In the genomic region with DNA sequence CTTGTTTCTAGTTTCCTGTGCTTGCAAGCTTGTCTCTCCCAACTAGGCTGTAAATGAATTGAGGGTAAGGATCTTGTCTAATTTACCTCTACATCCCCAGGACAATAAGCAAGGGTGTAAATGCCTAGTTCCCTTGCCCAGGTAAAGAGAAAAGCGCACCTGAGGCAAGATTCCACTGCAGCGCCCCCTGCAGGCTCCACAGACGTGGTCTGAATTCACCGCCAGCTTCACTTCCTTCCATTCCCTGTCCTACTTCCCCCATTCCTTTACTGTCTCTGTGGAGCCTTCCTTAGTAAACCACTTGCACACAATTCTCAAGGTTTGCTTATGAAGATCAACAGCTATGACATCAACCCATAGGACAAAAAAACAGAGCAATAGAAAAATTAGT, we compare ENCODE assay signal across 11 cellular contexts. TPM values are rescaled to one million over a fixed set of nuclear protein-coding genes. Genes with fewer than 3 reads are reported as not detected.
DNase-seq lines count a peak whose midpoint lies in the region; ATAC-seq and TF ChIP-seq lines count a peak whose summit lies in the region.
"Had no signal": no experiment of that assay in that cellular context is flagged by ENCODE, and none has a peak within 500 bp of the region (broad histone marks: within the 10 kb centered on the region; RNA-seq: fewer than 3 reads in every experiment).

No MANE protein-coding gene starts in this region.

- H3K9ac ChIP-seq in HCT116 (ENCODE audit: low read length), result no peak overlapping the region

- peaks cover 0 to 8% of the 10 kb centered on the region in 2 experiments; a peak in 2 of 4 replicates for H3K4me1 ChIP-seq in HCT116 (ENCODE audit: control insufficient read depth in 1 of 2, insufficient read depth in 2 of 2, low read length in 2 of 2)

- H3K27ac Mint-ChIP-seq in activated CD4-positive, alpha-beta T cell treated with anti-CD3 and anti-CD28 coated beads for 36 hours, result no peak overlapping the region
- no peak overlapping the region for H3K27ac Mint-ChIP-seq in activated CD4-positive, alpha-beta T cell treated with anti-CD3 and anti-CD28 coated beads, Interleukin-2, amount 10 ng/mL, durations not matched to agents 7 days and 5 days
- no peak overlapping the region for H3K27ac Mint-ChIP-seq in osteocyte (ENCODE audit: unreplicated experiment)
- no peak overlapping the region for H3K27ac Mint-ChIP-seq in activated T-helper 17 cell treated with anti-CD3 and anti-CD28 coated beads, Interleukin-2, amount 50 U/mL, for 72 hours
- no peak overlapping the region for H3K27ac Mint-ChIP-seq in activated CD8-positive, alpha-beta memory T cell treated with anti-CD3 and anti-CD28 coated beads, Interleukin-2, amount 10 ng/mL, durations not matched to agents 7 days and 5 days
- H3K27ac Mint-ChIP-seq: immature natural killer cell had no signal

- no peaks in the 10 kb centered on the region for H3K4me1 Mint-ChIP-seq in activated CD4-positive, alpha-beta T cell treated with anti-CD3 and anti-CD28 coated beads for 36 hours
- no peaks in the 10 kb centered on the region for H3K4me1 Mint-ChIP-seq in activated CD4-positive, alpha-beta T cell treated with anti-CD3 and anti-CD28 coated beads, Interleukin-2, amount 10 ng/mL, durations not matched to agents 7 days and 5 days
- H3K4me1 Mint-ChIP-seq in osteocyte (ENCODE audit: unreplicated experiment), result peaks cover 11% of the 10 kb centered on the region
- H3K4me1 Mint-ChIP-seq in activated T-helper 17 cell treated with anti-CD3 and anti-CD28 coated beads, Interleukin-2, amount 50 U/mL, for 72 hours, result no peaks in the 10 kb centered on the region
- H3K4me1 Mint-ChIP-seq in activated CD8-positive, alpha-beta memory T cell treated with anti-CD3 and anti-CD28 coated beads, Interleukin-2, amount 10 ng/mL, durations not matched to agents 7 days and 5 days, result no peaks in the 10 kb centered on the region
- H3K4me1 Mint-ChIP-seq: immature natural killer cell had no signal

- no peaks in the 10 kb centered on the region; the same call in 1 of the 2 replicates for H3K9me2 ChIP-seq in HCT116 (ENCODE audit: insufficient read depth)

- peaks cover 11% of the 10 kb centered on the region for H3K27me3 Mint-ChIP-seq in activated CD4-positive, alpha-beta T cell treated with anti-CD3 and anti-CD28 coated beads for 36 hours
- H3K27me3 Mint-ChIP-seq in activated CD4-positive, alpha-beta T cell treated with anti-CD3 and anti-CD28 coated beads, Interleukin-2, amount 10 ng/mL, durations not matched to agents 7 days and 5 days, result peaks cover 5% of the 10 kb centered on the region
- no peaks in the 10 kb centered on the region for H3K27me3 Mint-ChIP-seq in osteocyte (ENCODE audit: unreplicated experiment)
- peaks cover 24% of the 10 kb centered on the region for H3K27me3 Mint-ChIP-seq in activated T-helper 17 cell treated with anti-CD3 and anti-CD28 coated beads, Interleukin-2, amount 50 U/mL, for 72 hours
- peaks cover 23% of the 10 kb centered on the region for H3K27me3 Mint-ChIP-seq in activated CD8-positive, alpha-beta memory T cell treated with anti-CD3 and anti-CD28 coated beads, Interleukin-2, amount 10 ng/mL, durations not matched to agents 7 days and 5 days

- no peak overlapping the region for H3K4me3 Mint-ChIP-seq in activated CD4-positive, alpha-beta T cell treated with anti-CD3 and anti-CD28 coated beads for 36 hours
- H3K4me3 Mint-ChIP-seq in activated CD4-positive, alpha-beta T cell treated with anti-CD3 and anti-CD28 coated beads, Interleukin-2, amount 10 ng/mL, durations not matched to agents 7 days and 5 days, result no peak overlapping the region
- H3K4me3 Mint-ChIP-seq in osteocyte (ENCODE audit: unreplicated experiment), result no peak overlapping the region
- H3K4me3 Mint-ChIP-seq in activated T-helper 17 cell treated with anti-CD3 and anti-CD28 coated beads, Interleukin-2, amount 50 U/mL, for 72 hours, result no peak overlapping the region
- H3K4me3 Mint-ChIP-seq in activated CD8-positive, alpha-beta memory T cell treated with anti-CD3 and anti-CD28 coated beads, Interleukin-2, amount 10 ng/mL, durations not matched to agents 7 days and 5 days, result no peak overlapping the region
- H3K4me3 Mint-ChIP-seq: immature natural killer cell had no signal

- intact Hi-C loops in activated CD4-positive, alpha-beta T cell treated with anti-CD3 and anti-CD28 coated beads for 36 hours (cut with DNase I, micrococcal nuclease), result loop anchor here in 1 of 2 experiments (10.0 kb wide), 1 partner anchor 662 kb away; no protein-coding TSS in a partner anchor
- intact Hi-C loops in HCT116 (cut with micrococcal nuclease), result no loop called here

- H3K36me3 Mint-ChIP-seq in activated CD4-positive, alpha-beta T cell treated with anti-CD3 and anti-CD28 coated beads for 36 hours (ENCODE audit: low read depth), result no peaks in the 10 kb centered on the region
- H3K36me3 Mint-ChIP-seq in activated CD4-positive, alpha-beta T cell treated with anti-CD3 and anti-CD28 coated beads, Interleukin-2, amount 10 ng/mL, durations not matched to agents 7 days and 5 days (ENCODE audit: low read depth), result no peaks in the 10 kb centered on the region
- H3K36me3 Mint-ChIP-seq in osteocyte (ENCODE audit: unreplicated experiment), result no peaks in the 10 kb centered on the region
- no peaks in the 10 kb centered on the region for H3K36me3 Mint-ChIP-seq in activated T-helper 17 cell treated with anti-CD3 and anti-CD28 coated beads, Interleukin-2, amount 50 U/mL, for 72 hours (ENCODE audit: low read depth)
- no peaks in the 10 kb centered on the region for H3K36me3 Mint-ChIP-seq in activated CD8-positive, alpha-beta memory T cell treated with anti-CD3 and anti-CD28 coated beads, Interleukin-2, amount 10 ng/mL, durations not matched to agents 7 days and 5 days
- H3K36me3 Mint-ChIP-seq: immature natural killer cell had no signal

- H3K9me3 Mint-ChIP-seq in activated CD4-positive, alpha-beta T cell treated with anti-CD3 and anti-CD28 coated beads for 36 hours (ENCODE audit: low read depth), result no peaks in the 10 kb centered on the region
- H3K9me3 Mint-ChIP-seq in activated CD4-positive, alpha-beta T cell treated with anti-CD3 and anti-CD28 coated beads, Interleukin-2, amount 10 ng/mL, durations not matched to agents 7 days and 5 days, result peaks cover 2% of the 10 kb centered on the region
- no peaks in the 10 kb centered on the region for H3K9me3 Mint-ChIP-seq in osteocyte (ENCODE audit: unreplicated experiment)
- no peaks in the 10 kb centered on the region for H3K9me3 Mint-ChIP-seq in activated T-helper 17 cell treated with anti-CD3 and anti-CD28 coated beads, Interleukin-2, amount 50 U/mL, for 72 hours
- no peaks in the 10 kb centered on the region for H3K9me3 Mint-ChIP-seq in activated CD8-positive, alpha-beta memory T cell treated with anti-CD3 and anti-CD28 coated beads, Interleukin-2, amount 10 ng/mL, durations not matched to agents 7 days and 5 days (ENCODE audit: low read depth)

- RAD21 ChIA-PET in HCT116 (lab: Charles Lee; ENCODE audit: low non-redundant PET in 1 of 2, low total read pairs in 2 of 2, uncharacterized antibody in 2 of 2, unreplicated experiment in 2 of 2), result no interaction called here

- no peak overlapping the region for H3K27ac ChIP-seq in HCT116 (ENCODE audit: low read depth, low read length)

- DNase-seq in activated CD4-positive, alpha-beta T cell treated with anti-CD3 and anti-CD28 coated beads for 36 hours, result peak; percentile 28
- DNase-seq in activated CD4-positive, alpha-beta T cell treated with anti-CD3 and anti-CD28 coated beads, Interleukin-2, amount 10 ng/mL, durations not matched to agents 7 days and 5 days, result no peak
- DNase-seq in HCT116 (ENCODE audit: low read depth, low spot score) (no peak), cardiac fibroblast (ENCODE audit: low read depth in 2 of 2) (no peak), osteocyte (ENCODE audit: extremely low spot score, unreplicated experiment) (no peak)
- no peak for DNase-seq in activated CD8-positive, alpha-beta memory T cell treated with anti-CD3 and anti-CD28 coated beads, Interleukin-2, amount 10 ng/mL, durations not matched to agents 7 days and 5 days
- DNase-seq: cerebellar nuclear complex, immature natural killer cell, NCI-H1417 treated with DMSO at 0.1 percent for 48 hours had no signal

- H3K79me2 ChIP-seq in HCT116 (ENCODE audit: insufficient read depth, low read length), result no peaks in the 10 kb centered on the region

- CTCF ChIA-PET in activated CD4-positive, alpha-beta T cell treated with anti-CD3 and anti-CD28 coated beads for 36 hours (lab: Charles Lee), result interaction anchor here (0.6 to 1.8 kb wide), 7 partner anchors 9 to 460 kb away, joined by 3 to 8 read pairs (median 4); no protein-coding TSS in a partner anchor
- CTCF ChIA-PET in activated CD4-positive, alpha-beta T cell treated with anti-CD3 and anti-CD28 coated beads, Interleukin-2, amount 10 ng/mL, durations not matched to agents 7 days and 5 days (lab: Charles Lee), result no interaction called here
- CTCF ChIA-PET in HCT116 (lab: Charles Lee), result interaction anchor here (0.8 to 1.6 kb wide), 9 partner anchors 9 to 459 kb away, joined by 3 to 8 read pairs (median 4); no protein-coding TSS in a partner anchor
- CTCF ChIA-PET in activated CD8-positive, alpha-beta memory T cell treated with anti-CD3 and anti-CD28 coated beads, Interleukin-2, amount 10 ng/mL, durations not matched to agents 7 days and 5 days (lab: Charles Lee), result interaction anchor here (0.9 to 1.5 kb wide), 3 partner anchors 14 to 101 kb away, joined by 3 to 6 read pairs (median 4); no protein-coding TSS in a partner anchor

- H3K9me3 ChIP-seq in HCT116 (ENCODE audit: control insufficient read depth in 1 of 2, insufficient read depth in 1 of 2, low read depth in 1 of 2, low read length in 2 of 2), result no peaks in the 10 kb centered on the region

- no peak overlapping the region for H2AFZ ChIP-seq in HCT116 (ENCODE audit: low read depth, low read length, poor library complexity, severe bottlenecking)

- no peaks in the 10 kb centered on the region for H4K20me1 ChIP-seq in HCT116 (ENCODE audit: insufficient read depth)

- H3K27me3 ChIP-seq in HCT116 (ENCODE audit: insufficient read depth, low read length), result no peaks in the 10 kb centered on the region

- ATAC-seq in activated CD4-positive, alpha-beta T cell treated with anti-CD3 and anti-CD28 coated beads for 36 hours, result no peak
- peak; percentile 44; the same call in 1 of the 2 replicates for ATAC-seq in HCT116
- ATAC-seq in activated T-helper 17 cell treated with anti-CD3 and anti-CD28 coated beads, Interleukin-2, amount 50 U/mL, for 72 hours (replicated peaks), result no peak
- ATAC-seq in activated CD8-positive, alpha-beta memory T cell treated with anti-CD3 and anti-CD28 coated beads, Interleukin-2, amount 10 ng/mL, durations not matched to agents 7 days and 5 days, result no peak
- no peak for ATAC-seq in GM21717 (IDR thresholded peaks at IDR 0.05; ENCODE audit: unreplicated experiment)

- POLR2A ChIA-PET in activated CD4-positive, alpha-beta T cell treated with anti-CD3 and anti-CD28 coated beads for 36 hours (lab: Charles Lee), result no interaction called here
- POLR2A ChIA-PET in activated CD4-positive, alpha-beta T cell treated with anti-CD3 and anti-CD28 coated beads, Interleukin-2, amount 10 ng/mL, durations not matched to agents 7 days and 5 days (lab: Charles Lee), result no interaction called here
- POLR2A ChIA-PET in HCT116 (lab: Charles Lee), result no interaction called here

- no TSS peak for BruUV-seq in HCT116 (replicated peaks; lab: Mats Ljungman, UMichigan)

- H3K4me3 ChIP-seq in HCT116 (replicated peaks in 1 of 2; ENCODE audit: low read depth in 1 of 2, low read length in 2 of 2) (no peak overlapping the region), cardiac fibroblast (replicated peaks in 1 of 2; ENCODE audit: low read depth in 2 of 2, low read length in 2 of 2) (no peak overlapping the region)

- TF ChIP-seq POLR2A in HCT116 (IDR thresholded peaks at IDR 0.05; ENCODE audit: borderline replicate concordance, extremely low read depth, insufficient read depth, insufficient read length), result no peak

- H3K36me3 ChIP-seq in HCT116 (ENCODE audit: control insufficient read depth in 1 of 2, insufficient read depth in 2 of 2, low read length in 2 of 2), result no peaks in the 10 kb centered on the region

- TF ChIP-seq RAD21 in HCT116 (IDR thresholded peaks at IDR 0.05; ENCODE audit: low read depth), result no peak

- TF ChIP-seq CTCF in HCT116 (IDR thresholded peaks at IDR 0.05 in 2 of 3, conservative IDR thresholded peaks at IDR 0.05 in 1 of 3; ENCODE audit: borderline replicate concordance in 1 of 3, insufficient read depth in 1 of 3, low read depth in 2 of 3, low read length in 2 of 3) (peak in 2 of 3 experiments; percentile 61 to 70; a peak in 4 of 6 replicates), cardiac fibroblast (IDR thresholded peaks at IDR 0.05; ENCODE audit: low read depth, low read length) (peak; percentile 42), osteocyte (IDR thresholded peaks at IDR 0.05) (peak; percentile 24)

- H3K4me2 ChIP-seq in HCT116 (ENCODE audit: low read length), result no peak overlapping the region

RNA-seq across cellular contexts. Expression of gene ANKEF1, which starts 42.3 kb away (rescaled TPM):
- total RNA-seq in activated CD4-positive, alpha-beta T cell treated with anti-CD3 and anti-CD28 coated beads for 36 hours, result 1 to 10 TPM; 2.5 to 2.8 TPM
- 1 to 10 TPM; 6.9 to 8.7 TPM for total RNA-seq in activated CD4-positive, alpha-beta T cell treated with anti-CD3 and anti-CD28 coated beads, Interleukin-2, amount 10 ng/mL, durations not matched to agents 7 days and 5 days
- total RNA-seq in HCT116 (2021; ENCODE audit: unreplicated experiment) (15.8 TPM), osteocyte (0.30 and 0.65 TPM in 2 replicates)
- polyA plus RNA-seq in HCT116 (2012), result 5.0 and 7.5 TPM in 2 replicates
- total RNA-seq in activated T-helper 17 cell treated with anti-CD3 and anti-CD28 coated beads, Interleukin-2, amount 50 U/mL, for 72 hours, result 1 to 10 TPM; 1.2 to 2.4 TPM
- 1 to 10 TPM; 4.8 to 7.3 TPM for total RNA-seq in activated CD8-positive, alpha-beta memory T cell treated with anti-CD3 and anti-CD28 coated beads, Interleukin-2, amount 10 ng/mL, durations not matched to agents 7 days and 5 days
